In genomic region chr1:161013104-161013590, GRCh38 we compare ENCODE assay signal across 8 cellular contexts. TPM values are rescaled to one million over a fixed set of nuclear protein-coding genes. Genes with fewer than 3 reads are reported as not detected.
DNase-seq lines count a peak whose midpoint lies in the region; ATAC-seq, FAIRE-seq and TF ChIP-seq lines count a peak whose summit lies in the region.

No MANE protein-coding gene starts in this region.

- H3K9me3 Mint-ChIP-seq in stimulated activated naive B cell treated with anti-CD40 and anti-IgM and Interleukin-4, amounts not matched to agents 10 μg/mL and 1 μg/mL and 100 μg/mL, for 72 hours = no peaks in the 10 kb centered on the region

- TF ChIP-seq POLR2A in A549 (IDR thresholded peaks at IDR 0.05; ENCODE audit: low read length) = no peak

- peak; percentile 44 to 58; a peak in 4 of 6 replicates for ATAC-seq in A549
- peak; percentile 39 for ATAC-seq in GM21619 (IDR thresholded peaks at IDR 0.05; ENCODE audit: unreplicated experiment)
- peak; percentile 37 for ATAC-seq in SK-N-SH treated with all-trans-retinoic acid at 6 μM for 48 hours
- ATAC-seq in left ventricle myocardium superior = peak; percentile 10
- no peak for ATAC-seq in stimulated activated naive B cell treated with anti-CD40 and anti-IgM and Interleukin-4, amounts not matched to agents 10 μg/mL and 1 μg/mL and 100 μg/mL, for 72 hours (replicated peaks)
- ATAC-seq in GM21423 (IDR thresholded peaks at IDR 0.05; ENCODE audit: unreplicated experiment) = no peak

- WGBS in A549 (ENCODE audit: missing lambda C conversion rate) = 5% methylated on average over 1 of the region's 1 CpG

- peak overlapping the region; percentile 83 to 92 for H3K27ac ChIP-seq in A549

- H3K4me3 ChIP-seq in A549 = peak overlapping the region; percentile 31

- FAIRE-seq in A549 (lab: Jason Lieb, UNC) = no peak

- peak overlapping the region; percentile 97 for H3K27ac Mint-ChIP-seq in stimulated activated naive B cell treated with anti-CD40 and anti-IgM and Interleukin-4, amounts not matched to agents 10 μg/mL and 1 μg/mL and 100 μg/mL, for 72 hours

- TF ChIP-seq EP300 in A549 (IDR thresholded peaks at IDR 0.05) = no peak

- H3K9me3 ChIP-seq in A549 = no peaks in the 10 kb centered on the region

- no peak for TF ChIP-seq CTCF in A549 (IDR thresholded peaks at IDR 0.05)

- intact Hi-C loops in left ventricle myocardium superior (cut with micrococcal nuclease) = no loop called here

- POLR2A ChIA-PET in A549 (lab: Yijun Ruan, JAX) = interaction anchor here (0.7 to 1.5 kb wide), 5 partner anchors 11 to 120 kb away, joined by 3 to 9 read pairs (median 4); partner anchors contain the start of genes DEDD and USF1

- DNase-seq in A549 (ENCODE audit: low read depth in 1 of 2, low spot score in 1 of 2) (no peak), left ventricle myocardium superior (no peak), NCI-H1092 treated with DMSO at 0.1 percent for 48 hours (lab: John Stamatoyannopoulos, UW) (no peak)
- no peak for DNase-seq in stimulated activated naive B cell treated with anti-CD40 and anti-IgM and Interleukin-4, amounts not matched to agents 10 μg/mL and 1 μg/mL and 100 μg/mL, for 72 hours
- DNase-seq in stimulated activated naive CD4-positive, alpha-beta T cell (lab: John Stamatoyannopoulos, UW) = no peak

- no peaks in the 10 kb centered on the region for H3K36me3 Mint-ChIP-seq in stimulated activated naive B cell treated with anti-CD40 and anti-IgM and Interleukin-4, amounts not matched to agents 10 μg/mL and 1 μg/mL and 100 μg/mL, for 72 hours

- peak overlapping the region; percentile 84 for H3K4me2 ChIP-seq in A549

- CTCF ChIA-PET in A549 (lab: Yijun Ruan, JAX) = interaction anchor here (0.7 to 5.9 kb wide), 6 partner anchors 13 to 288 kb away, joined by 3 to 31 read pairs (median 3); partner anchors contain the start of gene KLHDC9

- no peaks in the 10 kb centered on the region for H3K27me3 Mint-ChIP-seq in stimulated activated naive B cell treated with anti-CD40 and anti-IgM and Interleukin-4, amounts not matched to agents 10 μg/mL and 1 μg/mL and 100 μg/mL, for 72 hours

- H3K4me3 Mint-ChIP-seq in stimulated activated naive B cell treated with anti-CD40 and anti-IgM and Interleukin-4, amounts not matched to agents 10 μg/mL and 1 μg/mL and 100 μg/mL, for 72 hours = peak overlapping the region; percentile 86 to 88

- TF ChIP-seq RAD21 in A549 (conservative IDR thresholded peaks at IDR 0.05 in 1 of 2, IDR thresholded peaks at IDR 0.05 in 1 of 2) = no peak

- H3K4me1 ChIP-seq in A549 = peaks cover 66% of the 10 kb centered on the region

- peaks cover 17 to 37% of the 10 kb centered on the region in 2 donors for H3K4me1 Mint-ChIP-seq in stimulated activated naive B cell treated with anti-CD40 and anti-IgM and Interleukin-4, amounts not matched to agents 10 μg/mL and 1 μg/mL and 100 μg/mL, for 72 hours

TF ChIP-seq in A549, 52 proteins besides CTCF, POLR2A, EP300 and RAD21:
- no peak for TF ChIP-seq FOSL2 (IDR thresholded peaks at IDR 0.05)
- TF ChIP-seq FOSL2 (CRISPR knock-in tag; IDR thresholded peaks at IDR 0.05) = no peak
- no peak for TF ChIP-seq MAFK (IDR thresholded peaks at IDR 0.05; ENCODE audit: partially characterized antibody)
- TF ChIP-seq SREBF2 (IDR thresholded peaks at IDR 0.05) = no peak
- no peak for TF ChIP-seq KDM1A (IDR thresholded peaks at IDR 0.05; ENCODE audit: low read depth)
- TF ChIP-seq EHF (CRISPR knock-in tag; IDR thresholded peaks at IDR 0.05) = no peak
- TF ChIP-seq JUNB (IDR thresholded peaks at IDR 0.05) = no peak
- no peak for TF ChIP-seq KDM5A (IDR thresholded peaks at IDR 0.05)
- no peak for TF ChIP-seq CBX8 (IDR thresholded peaks at IDR 0.05)
- TF ChIP-seq, protein P1, sequence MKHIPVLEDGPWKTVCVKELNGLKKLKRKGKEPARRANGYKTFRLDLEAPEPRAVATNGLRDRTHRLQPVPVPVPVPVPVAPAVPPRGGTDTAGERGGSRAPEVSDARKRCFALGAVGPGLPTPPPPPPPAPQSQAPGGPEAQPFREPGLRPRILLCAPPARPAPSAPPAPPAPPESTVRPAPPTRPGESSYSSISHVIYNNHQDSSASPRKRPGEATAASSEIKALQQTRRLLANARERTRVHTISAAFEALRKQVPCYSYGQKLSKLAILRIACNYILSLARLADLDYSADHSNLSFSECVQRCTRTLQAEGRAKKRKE (CRISPR knock-in tag; IDR thresholded peaks at IDR 0.05; ENCODE audit: low read depth) = no peak
- no peak for TF ChIP-seq ZNF302 (CRISPR knock-in tag; IDR thresholded peaks at IDR 0.05)

TF ChIP-seq in SK-N-SH treated with all-trans-retinoic acid at 6 μM for 48 hours, 23 proteins besides CTCF, POLR2A, EP300 and RAD21:
- TF ChIP-seq TOX (CRISPR knock-in tag; IDR thresholded peaks at IDR 0.05; ENCODE audit: borderline replicate concordance) = no peak
- TF ChIP-seq PPARA (CRISPR knock-in tag; IDR thresholded peaks at IDR 0.05; ENCODE audit: borderline replicate concordance) = no peak
- TF ChIP-seq GLIS3 (CRISPR knock-in tag; IDR thresholded peaks at IDR 0.05) = no peak
- no peak for TF ChIP-seq ISL1 (CRISPR knock-in tag; IDR thresholded peaks at IDR 0.05)
- TF ChIP-seq ZC3H10 (CRISPR knock-in tag; IDR thresholded peaks at IDR 0.05) = no peak
- TF ChIP-seq ZFP30 (CRISPR knock-in tag; IDR thresholded peaks at IDR 0.05) = no peak

RNA-seq across cellular contexts. Expression of gene F11R, which starts 7.8 kb away (rescaled TPM):
- 62.0 and 71.0 TPM in 2 replicates for polyA plus RNA-seq in A549 (2011; rRNA removed)
- 20.9 and 27.4 TPM in 2 replicates for polyA plus RNA-seq in A549 (2012; cell fraction: cytosol; rRNA removed)
- polyA plus RNA-seq in A549 (2012; cell fraction: nucleus; rRNA removed) = 21.1 and 21.8 TPM in 2 replicates
- polyA plus RNA-seq in A549 (2017; fragmentation: RNase III; extraction: RNeasy Plus Mini Kit Qiagen cat#74134 plus additional on column Dnase treatment) = 28.3 to 30.3 TPM (median 29.7 TPM) in 3 replicates
- 93.5 and 114 TPM in 2 replicates for polyA minus RNA-seq in A549 (2011; rRNA and poly(A)+ RNA removed)
- total RNA-seq in left ventricle myocardium superior = 8.3 TPM

RNA-seq across cellular contexts. Expression of gene TSTD1, which starts 25.6 kb away (rescaled TPM):
- polyA plus RNA-seq in A549 (2011; rRNA removed) = not detected in 2 replicates
- polyA plus RNA-seq in A549 (2012; cell fraction: cytosol; rRNA removed) = 0.09 and 0.15 TPM in 2 replicates
- polyA plus RNA-seq in A549 (2012; cell fraction: nucleus; rRNA removed) = 0.65 and 2.0 TPM in 2 replicates
- 0.17 to 0.21 TPM (median 0.20 TPM) in 3 replicates for polyA plus RNA-seq in A549 (2017; fragmentation: RNase III; extraction: RNeasy Plus Mini Kit Qiagen cat#74134 plus additional on column Dnase treatment)
- polyA minus RNA-seq in A549 (2011; rRNA and poly(A)+ RNA removed) = 1.2 TPM in 1 of 2 replicates, not detected in the other
- 15.4 TPM for total RNA-seq in left ventricle myocardium superior

RNA-seq across cellular contexts. Expression of gene USF1, which starts 32.6 kb away (rescaled TPM):
- polyA plus RNA-seq in A549 (2011; rRNA removed) = 35.5 and 43.5 TPM in 2 replicates
- polyA plus RNA-seq in A549 (2012; cell fraction: cytosol; rRNA removed) = 38.1 and 42.1 TPM in 2 replicates
- polyA plus RNA-seq in A549 (2012; cell fraction: nucleus; rRNA removed) = 126 and 147 TPM in 2 replicates
- polyA plus RNA-seq in A549 (2017; fragmentation: RNase III; extraction: RNeasy Plus Mini Kit Qiagen cat#74134 plus additional on column Dnase treatment) = 49.2 to 60.5 TPM (median 57.4 TPM) in 3 replicates
- polyA minus RNA-seq in A549 (2011; rRNA and poly(A)+ RNA removed) = 108 and 137 TPM in 2 replicates
- 30.3 TPM for total RNA-seq in left ventricle myocardium superior

RNA-seq across cellular contexts. Expression of gene ARHGAP30, which starts 56.5 kb away (rescaled TPM):
- polyA plus RNA-seq in A549 (2011; rRNA removed) = 0.06 and 0.08 TPM in 2 replicates
- 0.04 and 0.06 TPM in 2 replicates for polyA plus RNA-seq in A549 (2012; cell fraction: cytosol; rRNA removed)
- polyA plus RNA-seq in A549 (2012; cell fraction: nucleus; rRNA removed) = 0.37 and 0.89 TPM in 2 replicates
- polyA plus RNA-seq in A549 (2017; fragmentation: RNase III; extraction: RNeasy Plus Mini Kit Qiagen cat#74134 plus additional on column Dnase treatment) = 0.09 to 0.13 TPM (median 0.13 TPM) in 3 replicates
- polyA minus RNA-seq in A549 (2011; rRNA and poly(A)+ RNA removed) = 0.05 TPM in 1 of 2 replicates, not detected in the other
- total RNA-seq in left ventricle myocardium superior = 3.7 TPM

RNA-seq across cellular contexts. Expression of gene ITLN2, which starts 58.5 kb away (rescaled TPM):
- polyA plus RNA-seq in A549 (2011; rRNA removed) (0.13 and 0.30 TPM in 2 replicates), A549 (2017; fragmentation: RNase III; extraction: RNeasy Plus Mini Kit Qiagen cat#74134 plus additional on column Dnase treatment) (0.22 TPM in 1 of 3 replicates, not detected in the others)
- polyA plus RNA-seq in A549 (2012; cell fraction: cytosol; rRNA removed) = 0.17 and 0.30 TPM in 2 replicates
- polyA plus RNA-seq in A549 (2012; cell fraction: nucleus; rRNA removed) = 0.12 TPM in 1 of 2 replicates, not detected in the other
- polyA minus RNA-seq in A549 (2011; rRNA and poly(A)+ RNA removed) = 1.0 TPM in 1 of 2 replicates, not detected in the other
- not detected for total RNA-seq in left ventricle myocardium superior

Comparison
In these comparisons a context has a peak if more than half of its experiments do, and no peak if none do; other contexts are left out.
1. ATAC-seq: peak in A549 (2 of 2), GM21619 (single experiment), SK-N-SH treated with all-trans-retinoic acid at 6 μM for 48 hours (single experiment) and left ventricle myocardium superior (single experiment); none in stimulated activated naive B cell treated with anti-CD40 and anti-IgM and Interleukin-4, amounts not matched to agents 10 μg/mL and 1 μg/mL and 100 μg/mL, for 72 hours (0 of 2) and GM21423 (single experiment).